ENCODE assay signal across 19 cellular contexts in the genomic region with DNA sequence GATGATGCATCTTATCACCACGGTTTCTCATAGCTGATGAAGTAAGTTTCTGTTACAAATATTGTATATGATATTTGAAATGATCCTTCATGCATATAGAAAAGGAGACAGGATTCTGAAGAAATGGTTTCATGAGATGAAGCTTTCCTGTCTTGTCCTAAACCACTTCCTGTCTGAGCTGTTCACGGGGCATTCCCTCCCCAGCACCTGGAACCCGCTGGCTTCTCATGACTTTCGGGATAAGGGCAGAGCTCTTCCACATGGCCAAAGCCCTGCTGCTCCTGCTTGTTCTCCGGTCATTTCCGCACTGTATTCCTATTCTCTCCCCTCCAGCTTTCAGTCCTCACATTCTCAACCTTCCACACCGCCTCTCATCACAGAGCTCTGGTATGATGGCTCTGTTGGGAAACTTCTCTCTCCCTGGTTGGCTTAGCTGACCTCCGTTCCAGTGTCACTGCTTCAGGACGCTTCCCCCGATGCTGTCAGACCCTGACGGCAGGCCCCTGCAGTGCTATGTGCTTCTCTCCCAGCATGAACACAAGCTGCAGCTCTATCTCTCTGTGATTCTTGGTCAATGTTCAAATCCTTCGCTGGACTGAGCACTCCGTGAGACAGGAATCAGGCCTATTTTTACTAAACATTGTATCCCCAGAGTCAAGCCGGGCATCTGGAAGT.
A peak's percentile ranks its signal among the peaks of the same experiment; 100 is the strongest.
DNase-seq lines count a peak whose midpoint lies in the region; TF ChIP-seq lines count a peak whose summit lies in the region.
"Had no signal": no experiment of that assay in that cellular context is flagged by ENCODE, and none has a peak within 500 bp of the region (broad histone marks: within the 10 kb centered on the region; RNA-seq: fewer than 3 reads in every experiment).

No MANE protein-coding gene starts in this region.

- peak overlapping the region; percentile 5 for H3K4me3 Mint-ChIP-seq in activated naive CD4-positive, alpha-beta T cell treated with anti-CD3 and anti-CD28 coated beads, Interleukin-2, amount 50 U/mL, for 24 hours
- H3K4me3 Mint-ChIP-seq: activated naive CD8-positive, alpha-beta T cell; CD4-positive, CD25-positive, alpha-beta regulatory T cell; memory B cell had no signal

- no peaks in the 10 kb centered on the region for H3K27me3 Mint-ChIP-seq in activated naive CD4-positive, alpha-beta T cell treated with anti-CD3 and anti-CD28 coated beads, Interleukin-2, amount 50 U/mL, for 24 hours
- H3K27me3 Mint-ChIP-seq: activated naive CD8-positive, alpha-beta T cell; memory B cell had no signal

- no peak overlapping the region for H2AFZ ChIP-seq in Karpas-422 (ENCODE audit: low read length)

- 94% methylated on average over 14 of the region's 14 CpGs for WGBS in suprapubic skin

- H3K27ac ChIP-seq in Karpas-422 (ENCODE audit: low read length) (0 out of 2 replicates have a peak overlapping the region, but pooled peaks have one; percentile 25), suprapubic skin (no peak overlapping the region)
- H3K27ac ChIP-seq: foreskin keratinocyte, sigmoid colon, WERI-Rb-1 had no signal

- H3K27ac Mint-ChIP-seq in activated naive CD4-positive, alpha-beta T cell treated with anti-CD3 and anti-CD28 coated beads, Interleukin-2, amount 50 U/mL, for 24 hours = no peak overlapping the region
- H3K27ac Mint-ChIP-seq: activated naive CD8-positive, alpha-beta T cell; memory B cell had no signal

- no peak overlapping the region for H3K9ac ChIP-seq in Karpas-422 (ENCODE audit: low read length)

- no peaks in the 10 kb centered on the region for H3K9me2 ChIP-seq in Karpas-422 (replicated peaks; ENCODE audit: insufficient read depth, low read length)

- TF ChIP-seq POLR2A in suprapubic skin (IDR thresholded peaks at IDR 0.05) = no peak

- TF ChIP-seq EP300 in suprapubic skin (IDR thresholded peaks at IDR 0.05) = no peak

- no peak overlapping the region for H3K4me2 ChIP-seq in Karpas-422 (ENCODE audit: low read depth, low read length, poor library complexity, severe bottlenecking)

- H3K36me3 ChIP-seq in Karpas-422 (ENCODE audit: insufficient read depth, low read length) = no peaks in the 10 kb centered on the region
- peaks cover 10% of the 10 kb centered on the region for H3K36me3 ChIP-seq in suprapubic skin
- H3K36me3 ChIP-seq: sigmoid colon, WERI-Rb-1 had no signal

- H3K79me2 ChIP-seq in Karpas-422 (ENCODE audit: low read length) = no peaks in the 10 kb centered on the region

- H3K36me3 Mint-ChIP-seq in activated naive CD4-positive, alpha-beta T cell treated with anti-CD3 and anti-CD28 coated beads, Interleukin-2, amount 50 U/mL, for 24 hours = no peaks in the 10 kb centered on the region
- H3K36me3 Mint-ChIP-seq: activated naive CD8-positive, alpha-beta T cell; CD4-positive, CD25-positive, alpha-beta regulatory T cell had no signal

- H3K4me3 ChIP-seq in Karpas-422 (ENCODE audit: low read length) = no peak overlapping the region
- no peak overlapping the region for H3K4me3 ChIP-seq in suprapubic skin
- H3K4me3 ChIP-seq: sigmoid colon had no signal

- H3K9me3 ChIP-seq in Karpas-422 (ENCODE audit: low read length) = no peaks in the 10 kb centered on the region
- no peaks in the 10 kb centered on the region for H3K9me3 ChIP-seq in suprapubic skin
- H3K9me3 ChIP-seq: sigmoid colon had no signal

- no peaks in the 10 kb centered on the region for H3K9me3 Mint-ChIP-seq in activated naive CD4-positive, alpha-beta T cell treated with anti-CD3 and anti-CD28 coated beads, Interleukin-2, amount 50 U/mL, for 24 hours
- H3K9me3 Mint-ChIP-seq: CD4-positive, CD25-positive, alpha-beta regulatory T cell; memory B cell had no signal

- no peaks in the 10 kb centered on the region for H3K27me3 ChIP-seq in Karpas-422 (ENCODE audit: low read length)
- no peaks in the 10 kb centered on the region for H3K27me3 ChIP-seq in suprapubic skin
- H3K27me3 ChIP-seq: foreskin keratinocyte, sigmoid colon had no signal

- no peaks in the 10 kb centered on the region for H4K20me1 ChIP-seq in Karpas-422 (ENCODE audit: insufficient read depth, low read depth, low read length)

- DNase-seq in activated naive CD4-positive, alpha-beta T cell treated with Interleukin-2 at 50 U/mL for 16 hours = no peak
- DNase-seq in Karpas-422 (no peak), kidney glomerular epithelial cell (lab: John Stamatoyannopoulos, UW) (peak; percentile 52), smooth muscle cell of the brain vasculature (ENCODE audit: low read depth, low spot score) (peak; percentile 94), HUDEP-2 (lab: John Stamatoyannopoulos, UW; ENCODE audit: unreplicated experiment in 76 of 76) (no peak), suprapubic skin (ENCODE audit: low spot score in 2 of 2) (no peak)
- DNase-seq: activated CD4-positive, alpha-beta T cell treated with anti-CD3 and anti-CD28 coated beads, Interleukin-2, amount 50 U/mL, for 48 hours; CD4-positive, CD25-positive, alpha-beta regulatory T cell; cerebellar nuclear complex; effector CD8-positive, alpha-beta T cell; HCEC 1CT; NCI-H1417; sigmoid colon; stimulated activated CD8-positive, alpha-beta memory T cell treated with anti-CD3 and anti-CD28 coated beads, Interleukin-4, amount 100 ng/mL, for 48 hours; WERI-Rb-1 had no signal

- H3K4me1 Mint-ChIP-seq in activated naive CD4-positive, alpha-beta T cell treated with anti-CD3 and anti-CD28 coated beads, Interleukin-2, amount 50 U/mL, for 24 hours = peaks cover 18% of the 10 kb centered on the region

- TF ChIP-seq CTCF in suprapubic skin (IDR thresholded peaks at IDR 0.05) = no peak

- H3K4me1 ChIP-seq in Karpas-422 (ENCODE audit: low read length) (peaks cover 54% of the 10 kb centered on the region), suprapubic skin (peaks cover 7% of the 10 kb centered on the region)

Comparison
In these comparisons a context has a peak if more than half of its experiments do, and no peak if none do; other contexts are left out.
1. DNase-seq: peak in kidney glomerular epithelial cell (single experiment) and smooth muscle cell of the brain vasculature (single experiment); none in activated naive CD4-positive, alpha-beta T cell treated with Interleukin-2 at 50 U/mL for 16 hours (single experiment), Karpas-422 (single experiment), HUDEP-2 (0 of 76) and suprapubic skin (0 of 2).